In the genomic region with DNA sequence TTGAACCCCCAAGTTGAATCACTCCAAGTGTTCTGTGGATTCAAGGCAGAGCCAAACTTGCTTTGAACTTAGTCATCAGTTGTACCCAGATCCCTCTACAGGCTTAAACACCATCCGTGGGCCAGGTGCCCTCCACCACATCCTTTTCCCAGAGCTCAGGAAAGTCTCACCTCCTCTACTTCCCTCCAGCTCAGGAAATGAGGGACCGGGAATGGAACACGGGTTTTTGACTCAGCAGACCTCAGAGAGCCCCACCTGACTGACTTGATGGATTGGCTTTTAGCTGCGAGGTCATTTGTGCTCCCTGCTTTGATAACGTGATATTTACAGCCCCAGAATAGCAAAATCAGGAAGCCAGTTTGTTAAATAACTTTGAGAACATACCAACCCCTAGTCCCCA, we compare ENCODE assay signal across 17 cellular contexts. TPM values are rescaled to one million over a fixed set of nuclear protein-coding genes. Genes with fewer than 3 reads are reported as not detected.
DNase-seq lines count a peak whose midpoint lies in the region; ATAC-seq, FAIRE-seq and TF ChIP-seq lines count a peak whose summit lies in the region.
"Had no signal": no experiment of that assay in that cellular context is flagged by ENCODE, and none has a peak within 500 bp of the region (broad histone marks: within the 10 kb centered on the region; RNA-seq: fewer than 3 reads in every experiment).

No MANE protein-coding gene starts in this region.

- H3K4me2 ChIP-seq in keratinocyte (ENCODE audit: control insufficient read depth, extremely low read depth, insufficient read depth, low read depth, low read length): peak overlapping the region; percentile 34
- H3K4me2 ChIP-seq: BLaER1 treated with 17β-estradiol and CSF1 and Interleukin-3, amounts not matched to agents 10 nM and 100 nM; GM23338 had no signal

- H3K27me3 ChIP-seq in keratinocyte (ENCODE audit: control insufficient read depth, extremely low read depth, insufficient read depth, low read length): no peaks in the 10 kb centered on the region
- H3K27me3 ChIP-seq: BLaER1 treated with 17β-estradiol and CSF1 and Interleukin-3, amounts not matched to agents 10 nM and 100 nM had no signal

- POLR2A ChIA-PET in RWPE1 (lab: Yijun Ruan, JAX; ENCODE audit: low non-redundant PET): no interaction called here

- DNase-seq in activated T-cell treated with anti-CD3 and anti-CD28 coated beads, Interleukin-2, amount 50 U/mL, for 72 hours: no peak
- DNase-seq in activated T-cell treated with anti-CD3 and anti-CD28 coated beads for 4 hours: no peak
- no peak for DNase-seq in RWPE1 (ENCODE audit: low spot score)
- DNase-seq in endothelial cell (ENCODE audit: low spot score): no peak
- peak; percentile 63 for DNase-seq in keratinocyte (ENCODE audit: low read depth, low spot score)
- DNase-seq in superior temporal gyrus (ENCODE audit: extremely low spot score): no peak
- no peak for DNase-seq in GM19238 (ENCODE audit: insufficient read length, low spot score)
- DNase-seq: 8988T; ACHN; CD4-positive, CD25-positive, alpha-beta regulatory T cell; DMS53; GF-D8; H7 had no signal

- peak; percentile 99 for FAIRE-seq in keratinocyte (lab: Jason Lieb, UNC)

- no peaks in the 10 kb centered on the region for H3K79me2 ChIP-seq in keratinocyte (ENCODE audit: control insufficient read depth, insufficient read depth, low read length)

- H3K9me1 ChIP-seq in keratinocyte (ENCODE audit: control insufficient read depth, extremely low read depth, insufficient read depth, low read length): no peaks in the 10 kb centered on the region

- H3K36me3 Mint-ChIP-seq in activated T-cell treated with anti-CD3 and anti-CD28 coated beads, Interleukin-2, amount 50 U/mL, for 72 hours (ENCODE audit: insufficient read depth in 2 of 2): peaks cover 3% of the 10 kb centered on the region in 2 donors
- peaks cover 25% of the 10 kb centered on the region for H3K36me3 Mint-ChIP-seq in endothelial cell (ENCODE audit: low read depth, unreplicated experiment)

- no peaks in the 10 kb centered on the region for H4K20me1 ChIP-seq in keratinocyte (ENCODE audit: control insufficient read depth, extremely low read depth, insufficient read depth, low read length)
- H4K20me1 ChIP-seq: BLaER1 treated with 17β-estradiol and CSF1 and Interleukin-3, amounts not matched to agents 10 nM and 100 nM had no signal

- H2AFZ ChIP-seq in keratinocyte (ENCODE audit: control insufficient read depth, low read length): no peak overlapping the region
- H2AFZ ChIP-seq: GM23338 had no signal

- H3K4me3 Mint-ChIP-seq in activated T-cell treated with anti-CD3 and anti-CD28 coated beads, Interleukin-2, amount 50 U/mL, for 72 hours: no peak overlapping the region
- peak overlapping the region; percentile 26 for H3K4me3 Mint-ChIP-seq in endothelial cell (ENCODE audit: unreplicated experiment)
- H3K4me3 Mint-ChIP-seq: CD4-positive, CD25-positive, alpha-beta regulatory T cell; GM23338 had no signal

- no peak for TF ChIP-seq CTCF in RWPE1 (conservative IDR thresholded peaks at IDR 0.05; ENCODE audit: low read depth)
- no peak for TF ChIP-seq CTCF in endothelial cell (IDR thresholded peaks at IDR 0.05; ENCODE audit: unreplicated experiment)
- TF ChIP-seq CTCF in keratinocyte (optimal IDR thresholded peaks at IDR 0.05 in 1 of 3, IDR thresholded peaks at IDR 0.05 in 1 of 3, conservative IDR thresholded peaks at IDR 0.05 in 1 of 3; ENCODE audit: extremely low read depth in 1 of 3, insufficient read depth in 2 of 3, low read length in 3 of 3): no peak

- dilution Hi-C loops in keratinocyte (cut with MboI; ENCODE audit: extremely low pct_ligation_motif_present, low sequenced_read_pairs): no loop called here

- no peaks in the 10 kb centered on the region for H3K9me3 ChIP-seq in keratinocyte (ENCODE audit: control insufficient read depth, low read depth, low read length)
- H3K9me3 ChIP-seq: BLaER1 treated with 17β-estradiol and CSF1 and Interleukin-3, amounts not matched to agents 10 nM and 100 nM had no signal

- H3K9me3 Mint-ChIP-seq in activated T-cell treated with anti-CD3 and anti-CD28 coated beads, Interleukin-2, amount 50 U/mL, for 72 hours: no peaks in the 10 kb centered on the region
- H3K9me3 Mint-ChIP-seq in endothelial cell (ENCODE audit: unreplicated experiment): no peaks in the 10 kb centered on the region
- H3K9me3 Mint-ChIP-seq: GM23338 had no signal

- no peaks in the 10 kb centered on the region for H3K27me3 Mint-ChIP-seq in activated T-cell treated with anti-CD3 and anti-CD28 coated beads, Interleukin-2, amount 50 U/mL, for 72 hours (ENCODE audit: low read depth)
- no peaks in the 10 kb centered on the region for H3K27me3 Mint-ChIP-seq in endothelial cell (ENCODE audit: unreplicated experiment)
- H3K27me3 Mint-ChIP-seq: CD4-positive, CD25-positive, alpha-beta regulatory T cell had no signal

- H3K27ac ChIP-seq in RWPE1 (peak overlapping the region; percentile 16), keratinocyte (ENCODE audit: control insufficient read depth, insufficient read depth, low read length) (peak overlapping the region; percentile 62)
- H3K27ac ChIP-seq: BLaER1 treated with 17β-estradiol and CSF1 and Interleukin-3, amounts not matched to agents 10 nM and 100 nM; HL-60 had no signal

- H3K4me1 Mint-ChIP-seq in activated T-cell treated with anti-CD3 and anti-CD28 coated beads, Interleukin-2, amount 50 U/mL, for 72 hours (ENCODE audit: low read depth): peaks cover 5% of the 10 kb centered on the region
- H3K4me1 Mint-ChIP-seq in endothelial cell (ENCODE audit: unreplicated experiment): peaks cover 5% of the 10 kb centered on the region
- H3K4me1 Mint-ChIP-seq: GM23338 had no signal

- no peak overlapping the region for H3K9ac ChIP-seq in keratinocyte (ENCODE audit: control insufficient read depth, extremely low read depth, insufficient read depth, low read length)
- H3K9ac ChIP-seq: BLaER1 treated with 17β-estradiol and CSF1 and Interleukin-3, amounts not matched to agents 10 nM and 100 nM had no signal

- peak overlapping the region; percentile 66 for H3K27ac Mint-ChIP-seq in activated T-cell treated with anti-CD3 and anti-CD28 coated beads, Interleukin-2, amount 50 U/mL, for 72 hours
- H3K27ac Mint-ChIP-seq in endothelial cell (ENCODE audit: unreplicated experiment): peak overlapping the region; percentile 7
- H3K27ac Mint-ChIP-seq: CD4-positive, CD25-positive, alpha-beta regulatory T cell; GM23338 had no signal

- no peak for ATAC-seq in activated T-cell treated with anti-CD3 and anti-CD28 coated beads, Interleukin-2, amount 50 U/mL, for 72 hours (replicated peaks in 1 of 2)
- ATAC-seq in GM21576 (IDR thresholded peaks at IDR 0.05; ENCODE audit: unreplicated experiment): no peak
- ATAC-seq: GM23338 had no signal

- peaks cover 15% of the 10 kb centered on the region for H3K4me1 ChIP-seq in keratinocyte (ENCODE audit: control insufficient read depth, extremely low read depth, insufficient read depth, low read length)

- CTCF ChIA-PET in RWPE1 (lab: Yijun Ruan, JAX): no interaction called here

- no peak overlapping the region for H3K4me3 ChIP-seq in keratinocyte (ENCODE audit: control insufficient read depth in 2 of 3, extremely low read depth in 1 of 3, insufficient read depth in 2 of 3, low read depth in 1 of 3, low read length in 3 of 3)
- H3K4me3 ChIP-seq: BLaER1 treated with 17β-estradiol and CSF1 and Interleukin-3, amounts not matched to agents 10 nM and 100 nM; GM23338 had no signal

- peaks cover 8 to 25% of the 10 kb centered on the region in 2 experiments for H3K36me3 ChIP-seq in keratinocyte (ENCODE audit: control insufficient read depth in 2 of 2, extremely low read depth in 1 of 2, insufficient read depth in 2 of 2, low read length in 2 of 2)

RNA-seq across cellular contexts. Expression of gene GID4, which starts 20.1 kb away (rescaled TPM):
- total RNA-seq in activated T-cell treated with anti-CD3 and anti-CD28 coated beads, Interleukin-2, amount 50 U/mL, for 72 hours: 10 to 100 TPM in 1 of 2 donors, 1 to 10 TPM in 1; 9.7 to 11.0 TPM
- total RNA-seq in endothelial cell (ENCODE audit: unreplicated experiment): 15.5 TPM
- polyA plus RNA-seq in keratinocyte: 15.2 to 17.6 TPM (median 16.8 TPM) in 3 replicates
- polyA plus RNA-seq in keratinocyte (2011; ENCODE audit: low read depth): 8.0 TPM
- 20.4 and 25.7 TPM in 2 replicates for polyA plus RNA-seq in keratinocyte (2011; cell fraction: cytosol; rRNA removed)
- 16.5 and 18.8 TPM in 2 replicates for polyA plus RNA-seq in keratinocyte (2011; cell fraction: nucleus; rRNA removed)
- 15.7 and 20.5 TPM in 2 replicates for polyA plus RNA-seq in keratinocyte (2012; ENCODE audit: low replicate concordance)
- polyA minus RNA-seq in keratinocyte: 20.8 to 29.4 TPM (median 24.1 TPM) in 3 replicates
- polyA minus RNA-seq in keratinocyte (2011; cell fraction: cytosol; rRNA and poly(A)+ RNA removed): 18.4 TPM
- 7.8 and 14.3 TPM in 2 replicates for polyA minus RNA-seq in keratinocyte (2011; cell fraction: nucleus; rRNA and poly(A)+ RNA removed)

RNA-seq across cellular contexts. Expression of gene ATPAF2, which starts 20.3 kb away (rescaled TPM):
- 10 to 100 TPM; 25.8 to 28.7 TPM for total RNA-seq in activated T-cell treated with anti-CD3 and anti-CD28 coated beads, Interleukin-2, amount 50 U/mL, for 72 hours
- total RNA-seq in endothelial cell (ENCODE audit: unreplicated experiment): 24.7 TPM
- 22.4 to 24.4 TPM (median 23.6 TPM) in 3 replicates for polyA plus RNA-seq in keratinocyte
- 11.5 TPM for polyA plus RNA-seq in keratinocyte (2011; ENCODE audit: low read depth)
- 15.8 and 21.5 TPM in 2 replicates for polyA plus RNA-seq in keratinocyte (2011; cell fraction: cytosol; rRNA removed)
- 19.7 and 27.0 TPM in 2 replicates for polyA plus RNA-seq in keratinocyte (2011; cell fraction: nucleus; rRNA removed)
- polyA plus RNA-seq in keratinocyte (2012; ENCODE audit: low replicate concordance): 15.7 and 26.6 TPM in 2 replicates
- 16.0 to 23.8 TPM (median 19.1 TPM) in 3 replicates for polyA minus RNA-seq in keratinocyte
- polyA minus RNA-seq in keratinocyte (2011; cell fraction: cytosol; rRNA and poly(A)+ RNA removed): 23.6 TPM
- 17.2 and 19.8 TPM in 2 replicates for polyA minus RNA-seq in keratinocyte (2011; cell fraction: nucleus; rRNA and poly(A)+ RNA removed)

RNA-seq across cellular contexts. Expression of gene DRG2, which starts 28.5 kb away (rescaled TPM):
- 10 to 100 TPM; 44.1 to 53.6 TPM for total RNA-seq in activated T-cell treated with anti-CD3 and anti-CD28 coated beads, Interleukin-2, amount 50 U/mL, for 72 hours
- total RNA-seq in endothelial cell (ENCODE audit: unreplicated experiment): 38.3 TPM
- polyA plus RNA-seq in keratinocyte: 33.3 to 49.2 TPM (median 36.4 TPM) in 3 replicates
- 24.8 TPM for polyA plus RNA-seq in keratinocyte (2011; ENCODE audit: low read depth)
- 27.7 and 40.4 TPM in 2 replicates for polyA plus RNA-seq in keratinocyte (2011; cell fraction: cytosol; rRNA removed)
- polyA plus RNA-seq in keratinocyte (2011; cell fraction: nucleus; rRNA removed): 53.0 and 61.9 TPM in 2 replicates
- 20.5 and 41.5 TPM in 2 replicates for polyA plus RNA-seq in keratinocyte (2012; ENCODE audit: low replicate concordance)
- 37.7 to 57.3 TPM (median 39.7 TPM) in 3 replicates for polyA minus RNA-seq in keratinocyte
- 26.7 TPM for polyA minus RNA-seq in keratinocyte (2011; cell fraction: cytosol; rRNA and poly(A)+ RNA removed)
- 33.6 and 34.4 TPM in 2 replicates for polyA minus RNA-seq in keratinocyte (2011; cell fraction: nucleus; rRNA and poly(A)+ RNA removed)

RNA-seq across cellular contexts. Expression of gene MYO15A, which starts 49.3 kb away (rescaled TPM):
- 1 to 10 TPM; 2.7 to 3.2 TPM for total RNA-seq in activated T-cell treated with anti-CD3 and anti-CD28 coated beads, Interleukin-2, amount 50 U/mL, for 72 hours
- total RNA-seq in endothelial cell (ENCODE audit: unreplicated experiment): 1.6 TPM
- polyA plus RNA-seq in keratinocyte: 0.20 to 0.53 TPM (median 0.25 TPM) in 3 replicates
- 0.06 TPM for polyA plus RNA-seq in keratinocyte (2011; ENCODE audit: low read depth)
- polyA plus RNA-seq in keratinocyte (2011; cell fraction: cytosol; rRNA removed): 0.10 and 0.27 TPM in 2 replicates
- 1.1 and 1.8 TPM in 2 replicates for polyA plus RNA-seq in keratinocyte (2011; cell fraction: nucleus; rRNA removed)
- 0.21 and 0.28 TPM in 2 replicates for polyA plus RNA-seq in keratinocyte (2012; ENCODE audit: low replicate concordance)
- 0.13 to 0.54 TPM in 2 of 3 replicates, not detected in the other for polyA minus RNA-seq in keratinocyte
- not detected for polyA minus RNA-seq in keratinocyte (2011; cell fraction: cytosol; rRNA and poly(A)+ RNA removed)
- 0.08 and 0.21 TPM in 2 replicates for polyA minus RNA-seq in keratinocyte (2011; cell fraction: nucleus; rRNA and poly(A)+ RNA removed)
